In the genomic region with DNA sequence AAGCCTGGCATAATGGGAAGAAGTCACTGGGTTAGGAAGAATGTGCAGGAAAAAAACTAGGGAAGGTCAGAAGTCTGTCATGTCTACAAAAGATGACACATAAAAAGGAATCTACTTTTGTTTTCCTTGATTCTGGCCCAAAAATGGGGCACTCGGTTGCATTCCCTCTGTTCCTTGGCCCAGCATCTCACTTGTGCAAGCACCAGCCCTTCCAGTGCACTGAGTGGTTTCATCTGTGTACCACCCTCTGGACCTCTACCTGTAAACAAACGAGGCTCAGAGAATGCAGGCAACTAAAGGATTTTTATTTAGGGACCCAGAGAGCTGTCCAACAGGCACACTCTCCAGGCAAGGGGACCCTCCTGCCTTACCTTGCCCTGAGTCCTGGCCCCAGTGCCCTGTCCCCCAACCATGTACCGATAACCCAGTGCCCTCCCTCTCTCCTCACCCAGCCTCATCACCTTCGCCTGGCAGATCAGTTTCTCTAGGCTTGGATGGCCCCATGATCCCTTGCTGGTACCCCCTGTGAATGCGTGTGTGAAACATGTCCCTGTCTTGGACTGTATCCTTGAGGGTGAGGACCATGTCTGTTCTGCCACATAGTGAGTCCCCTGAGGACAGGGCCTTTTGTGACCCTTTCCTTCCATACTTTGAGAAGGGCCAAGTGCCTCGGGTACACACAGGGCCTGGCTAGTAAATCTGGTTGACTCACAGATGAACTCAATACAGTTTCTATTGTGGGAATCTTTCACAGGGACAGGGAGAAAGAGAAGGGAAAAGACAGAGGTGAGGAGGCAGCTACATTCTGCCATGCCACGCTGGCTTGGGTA, we compare ENCODE assay signal across 12 cellular contexts. TPM values are rescaled to one million over a fixed set of nuclear protein-coding genes. Genes with fewer than 3 reads are reported as not detected.
DNase-seq lines count a peak whose midpoint lies in the region; ATAC-seq and TF ChIP-seq lines count a peak whose summit lies in the region.
"Had no signal": no experiment of that assay in that cellular context is flagged by ENCODE, and none has a peak within 500 bp of the region (broad histone marks: within the 10 kb centered on the region; RNA-seq: fewer than 3 reads in every experiment).

No MANE protein-coding gene starts in this region.

- peak; percentile 65 for ATAC-seq in PC-3
- no peak for ATAC-seq in activated CD8-positive, alpha-beta memory T cell treated with anti-CD3 and anti-CD28 coated beads, Interleukin-2, amount 10 ng/mL, durations not matched to agents 7 days and 5 days
- ATAC-seq: mucosa of descending colon had no signal

- H3K27ac ChIP-seq in PC-3 (ENCODE audit: low read length) (peak overlapping the region; percentile 18), adrenal gland (peak overlapping the region in 1 of 5 donors; percentile 17)

- no peaks in the 10 kb centered on the region for H3K9me3 Mint-ChIP-seq in endothelial cell (ENCODE audit: unreplicated experiment)
- H3K9me3 Mint-ChIP-seq in activated CD8-positive, alpha-beta memory T cell treated with anti-CD3 and anti-CD28 coated beads, Interleukin-2, amount 10 ng/mL, durations not matched to agents 7 days and 5 days (ENCODE audit: low read depth): no peaks in the 10 kb centered on the region

- peaks cover 15% of the 10 kb centered on the region for H3K27me3 Mint-ChIP-seq in endothelial cell (ENCODE audit: unreplicated experiment)
- no peaks in the 10 kb centered on the region for H3K27me3 Mint-ChIP-seq in activated CD8-positive, alpha-beta memory T cell treated with anti-CD3 and anti-CD28 coated beads, Interleukin-2, amount 10 ng/mL, durations not matched to agents 7 days and 5 days

- peaks cover 8% of the 10 kb centered on the region for H3K4me1 Mint-ChIP-seq in endothelial cell (ENCODE audit: unreplicated experiment)
- H3K4me1 Mint-ChIP-seq in activated CD8-positive, alpha-beta memory T cell treated with anti-CD3 and anti-CD28 coated beads, Interleukin-2, amount 10 ng/mL, durations not matched to agents 7 days and 5 days: peaks cover 3% of the 10 kb centered on the region

- H3K4me3 ChIP-seq in PC-3 (ENCODE audit: low read length) (no peak overlapping the region), skeletal muscle cell (ENCODE audit: low read depth, low read length) (no peak overlapping the region), adrenal gland (no peak overlapping the region)
- H3K4me3 ChIP-seq: mucosa of descending colon had no signal

- H3K4me1 ChIP-seq in PC-3 (ENCODE audit: insufficient read depth, low read length) (peaks cover 14% of the 10 kb centered on the region), adrenal gland (replicated peaks in 1 of 2) (no peaks in the 10 kb centered on the region)

- no peak for TF ChIP-seq POLR2A in adrenal gland (IDR thresholded peaks at IDR 0.05)

- H4K20me1 ChIP-seq in PC-3 (ENCODE audit: low read length): no peaks in the 10 kb centered on the region

- CTCF ChIA-PET in PC-3 (lab: Charles Lee): interaction anchor here (1.2 kb wide), 1 partner anchor 16 kb away, joined by 3 read pairs; no protein-coding TSS in a partner anchor
- CTCF ChIA-PET in activated CD8-positive, alpha-beta memory T cell treated with anti-CD3 and anti-CD28 coated beads, Interleukin-2, amount 10 ng/mL, durations not matched to agents 7 days and 5 days (lab: Charles Lee): interaction anchor here (0.9 to 1.2 kb wide), 2 partner anchors 19 to 33 kb away, joined by 3 read pairs; no protein-coding TSS in a partner anchor

- H3K9me3 ChIP-seq in PC-3 (ENCODE audit: low read length): no peaks in the 10 kb centered on the region
- H3K9me3 ChIP-seq in adrenal gland (replicated peaks in 1 of 3): no peaks in the 10 kb centered on the region
- H3K9me3 ChIP-seq: mucosa of descending colon had no signal

- H3K9me2 ChIP-seq in PC-3 (replicated peaks; ENCODE audit: low read length): no peaks in the 10 kb centered on the region

- POLR2A ChIA-PET in PC-3 (lab: Charles Lee; ENCODE audit: unreplicated experiment): interaction anchor here (0.6 kb wide), 1 partner anchor 87 kb away, joined by 3 read pairs; no protein-coding TSS in a partner anchor

- H3K27ac Mint-ChIP-seq in endothelial cell (ENCODE audit: unreplicated experiment): no peak overlapping the region
- no peak overlapping the region for H3K27ac Mint-ChIP-seq in activated CD8-positive, alpha-beta memory T cell treated with anti-CD3 and anti-CD28 coated beads, Interleukin-2, amount 10 ng/mL, durations not matched to agents 7 days and 5 days

- H3K79me2 ChIP-seq in PC-3 (ENCODE audit: low read length): no peaks in the 10 kb centered on the region

- H3K36me3 ChIP-seq in PC-3 (ENCODE audit: low read depth, low read length) (no peaks in the 10 kb centered on the region), adrenal gland (replicated peaks in 1 of 2) (no peaks in the 10 kb centered on the region)

- DNase-seq in ELR (ENCODE audit: low read depth) (peak; percentile 42), PC-3 (peak; percentile 51), endothelial cell (ENCODE audit: low spot score) (no peak), skeletal muscle cell (ENCODE audit: low read depth) (peak; percentile 17), adrenal gland (no peak), inferior parietal cortex (ENCODE audit: extremely low spot score) (no peak)
- no peak for DNase-seq in activated CD8-positive, alpha-beta memory T cell treated with anti-CD3 and anti-CD28 coated beads, Interleukin-2, amount 10 ng/mL, durations not matched to agents 7 days and 5 days
- DNase-seq: activated T-cell treated with anti-CD3 and anti-CD28 coated beads for 4 hours, GDM1, KG1, mucosa of descending colon had no signal

- H2AFZ ChIP-seq in PC-3 (ENCODE audit: low read length): no peak overlapping the region

- no peak overlapping the region for H3K4me2 ChIP-seq in PC-3 (ENCODE audit: low read length)

- H3K4me3 Mint-ChIP-seq in endothelial cell (ENCODE audit: unreplicated experiment): peak overlapping the region; percentile 25
- no peak overlapping the region for H3K4me3 Mint-ChIP-seq in activated CD8-positive, alpha-beta memory T cell treated with anti-CD3 and anti-CD28 coated beads, Interleukin-2, amount 10 ng/mL, durations not matched to agents 7 days and 5 days

- TF ChIP-seq CTCF in PC-3 (conservative IDR thresholded peaks at IDR 0.05; ENCODE audit: low read depth, low read length): no peak
- no peak for TF ChIP-seq CTCF in endothelial cell (IDR thresholded peaks at IDR 0.05; ENCODE audit: unreplicated experiment)
- no peak for TF ChIP-seq CTCF in adrenal gland (IDR thresholded peaks at IDR 0.05)

- H3K9ac ChIP-seq in PC-3 (ENCODE audit: low read length): no peak overlapping the region

- 70 to 76% (median 71%) methylated on average over 5 to 7 of the region's 7 CpGs for WGBS in adrenal gland, 4 donors

- no peaks in the 10 kb centered on the region for H3F3A ChIP-seq in PC-3 (ENCODE audit: low read length, unreplicated experiment)

- BruUV-seq in PC-3 (replicated peaks; lab: Mats Ljungman, UMichigan): no TSS peak

- intact Hi-C loops in PC-3 (cut with micrococcal nuclease) (no loop called here), adrenal gland (cut with DNase I) (no loop called here)

- H3K27me3 ChIP-seq in PC-3 (ENCODE audit: low read length) (no peaks in the 10 kb centered on the region), adrenal gland (no peaks in the 10 kb centered on the region)

- H3K36me3 Mint-ChIP-seq in endothelial cell (ENCODE audit: low read depth, unreplicated experiment): peaks cover 10% of the 10 kb centered on the region
- no peaks in the 10 kb centered on the region for H3K36me3 Mint-ChIP-seq in activated CD8-positive, alpha-beta memory T cell treated with anti-CD3 and anti-CD28 coated beads, Interleukin-2, amount 10 ng/mL, durations not matched to agents 7 days and 5 days

RNA-seq across cellular contexts. Expression of gene NXPH3, which starts 13.3 kb away (rescaled TPM):
- total RNA-seq in PC-3 (2014; rRNA removed) (0.26 and 1.2 TPM in 2 replicates), endothelial cell (ENCODE audit: unreplicated experiment) (6.6 TPM), adrenal gland (1 to 10 TPM in 6 of 8 donors, under 1 TPM in 2; 0.30 to 6.1 (median 1.3) TPM)
- total RNA-seq in activated CD8-positive, alpha-beta memory T cell treated with anti-CD3 and anti-CD28 coated beads, Interleukin-2, amount 10 ng/mL, durations not matched to agents 7 days and 5 days: under 1 TPM in 1 of 2 experiments, not detected in 1; 0.09 TPM
- 1 to 10 TPM in 1 of 3 donors, under 1 TPM in 2; 0.80 to 1.3 (median 0.88) TPM for polyA plus RNA-seq in adrenal gland
- total RNA-seq: OCI-LY7 had no signal

Comparison
In these comparisons a context has a peak if more than half of its experiments do, and no peak if none do; other contexts are left out.
1. DNase-seq: peak in ELR (single experiment), PC-3 (single experiment) and skeletal muscle cell (single experiment); none in endothelial cell (single experiment), activated CD8-positive, alpha-beta memory T cell treated with anti-CD3 and anti-CD28 coated beads, Interleukin-2, amount 10 ng/mL, durations not matched to agents 7 days and 5 days (single experiment), adrenal gland (0 of 7) and inferior parietal cortex (single experiment).